In the genomic region with DNA sequence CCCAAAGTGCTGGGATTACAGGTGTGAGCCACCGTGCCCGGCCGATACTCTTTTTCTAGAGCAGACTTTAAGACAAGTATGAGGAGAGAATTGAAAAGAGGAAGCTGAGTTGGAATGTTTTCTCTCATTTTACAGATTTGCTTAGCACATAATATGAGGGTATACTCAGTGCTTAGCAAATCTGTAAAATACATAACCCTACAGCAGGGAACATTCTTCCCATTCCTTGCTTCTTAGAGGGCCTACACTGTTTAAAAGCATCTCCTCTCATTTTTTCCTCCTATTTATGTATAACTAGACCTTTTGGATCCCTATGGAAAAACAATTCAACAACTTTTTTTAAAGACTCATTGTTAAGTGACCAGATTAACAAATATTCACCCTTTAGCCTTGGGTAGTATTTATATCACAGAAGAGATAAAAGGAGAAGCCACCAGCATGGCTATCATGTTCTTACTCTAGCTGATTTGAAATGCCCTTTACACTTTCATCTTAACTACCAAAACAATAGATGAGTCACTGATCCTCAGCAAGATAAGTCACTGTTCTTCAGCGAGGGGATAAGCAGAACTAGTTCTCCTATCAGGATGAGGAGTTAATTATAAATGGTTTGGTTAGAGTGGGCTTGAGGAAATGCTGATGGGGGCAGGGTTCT, we compare ENCODE assay signal across 9 cellular contexts. TPM values are rescaled to one million over a fixed set of nuclear protein-coding genes. Genes with fewer than 3 reads are reported as not detected.
DNase-seq lines count a peak whose midpoint lies in the region; ATAC-seq and TF ChIP-seq lines count a peak whose summit lies in the region.
"Had no signal": no experiment of that assay in that cellular context is flagged by ENCODE, and none has a peak within 500 bp of the region (broad histone marks: within the 10 kb centered on the region; RNA-seq: fewer than 3 reads in every experiment).

No MANE protein-coding gene starts in this region.

- intact Hi-C loops in left lung (cut with DNase I) (no loop called here), OCI-LY7 (cut with micrococcal nuclease; ENCODE audit: unreplicated experiment) (no loop called here)

- H4K20me1 ChIP-seq in OCI-LY7 (ENCODE audit: insufficient read depth, low read length): no peaks in the 10 kb centered on the region

- H3K4me2 ChIP-seq in OCI-LY7 (ENCODE audit: low read length): no peak overlapping the region

- peaks cover 6% of the 10 kb centered on the region for H3K4me1 Mint-ChIP-seq in activated T-helper 17 cell treated with anti-CD3 and anti-CD28 coated beads, Interleukin-2, amount 50 U/mL, for 72 hours

- H3K9ac ChIP-seq in HUES64 (ENCODE audit: low read depth, low read length): no peak overlapping the region

- H3K9me3 ChIP-seq in HUES64 (ENCODE audit: insufficient read depth, low read depth, low read length) (no peaks in the 10 kb centered on the region), left lung (no peaks in the 10 kb centered on the region), OCI-LY7 (ENCODE audit: low read length) (no peaks in the 10 kb centered on the region)

- H3K9me3 Mint-ChIP-seq in activated T-helper 17 cell treated with anti-CD3 and anti-CD28 coated beads, Interleukin-2, amount 50 U/mL, for 72 hours: no peaks in the 10 kb centered on the region

- peaks cover 5% of the 10 kb centered on the region; the same call in 1 of the 2 replicates for H3K36me3 ChIP-seq in HUES64 (ENCODE audit: insufficient read depth, low read length)
- H3K36me3 ChIP-seq in left lung: no peaks in the 10 kb centered on the region
- no peaks in the 10 kb centered on the region for H3K36me3 ChIP-seq in OCI-LY7 (ENCODE audit: insufficient read depth, low read length)

- no peaks in the 10 kb centered on the region for H3K79me2 ChIP-seq in OCI-LY7 (ENCODE audit: insufficient read depth, low read depth, low read length)

- H3K4me1 ChIP-seq in HUES64 (ENCODE audit: insufficient read depth, low read length): peaks cover 9% of the 10 kb centered on the region
- H3K4me1 ChIP-seq in left lung: peaks cover 0 to 17% of the 10 kb centered on the region in 2 donors
- no peaks in the 10 kb centered on the region for H3K4me1 ChIP-seq in OCI-LY7 (ENCODE audit: insufficient read depth, low read length, poor library complexity, severe bottlenecking)

- H3K27ac Mint-ChIP-seq in activated T-helper 17 cell treated with anti-CD3 and anti-CD28 coated beads, Interleukin-2, amount 50 U/mL, for 72 hours: peak overlapping the region; percentile 75

- no peaks in the 10 kb centered on the region for H3K27me3 Mint-ChIP-seq in activated T-helper 17 cell treated with anti-CD3 and anti-CD28 coated beads, Interleukin-2, amount 50 U/mL, for 72 hours

- H3K27me3 ChIP-seq in HUES64 (ENCODE audit: insufficient read depth, low read length) (no peaks in the 10 kb centered on the region), left lung (no peaks in the 10 kb centered on the region)

- no peak overlapping the region for H3K4me3 Mint-ChIP-seq in activated T-helper 17 cell treated with anti-CD3 and anti-CD28 coated beads, Interleukin-2, amount 50 U/mL, for 72 hours

- BruUV-seq in OCI-LY7 (replicated peaks; lab: Mats Ljungman, UMichigan): no TSS peak

- H3K36me3 Mint-ChIP-seq in activated T-helper 17 cell treated with anti-CD3 and anti-CD28 coated beads, Interleukin-2, amount 50 U/mL, for 72 hours (ENCODE audit: low read depth): peaks cover 11% of the 10 kb centered on the region

- POLR2A ChIA-PET in OCI-LY7 (lab: Charles Lee): no interaction called here

- no peak overlapping the region for H2AFZ ChIP-seq in OCI-LY7 (ENCODE audit: low read length)

- TF ChIP-seq CTCF in left lung (IDR thresholded peaks at IDR 0.05): no peak
- no peak for TF ChIP-seq CTCF in OCI-LY7 (conservative IDR thresholded peaks at IDR 0.05; ENCODE audit: low read length)

- H3K27ac ChIP-seq in HUES64 (ENCODE audit: low read depth, low read length) (0 out of 2 replicates have a peak overlapping the region, but pooled peaks have one; percentile 21), left lung (peak overlapping the region in 1 of 2 donors; percentile 37), OCI-LY7 (ENCODE audit: low read depth, low read length, poor library complexity, severe bottlenecking) (no peak overlapping the region)
- H3K27ac ChIP-seq: SK-N-MC had no signal

- ATAC-seq in activated T-helper 17 cell treated with anti-CD3 and anti-CD28 coated beads, Interleukin-2, amount 50 U/mL, for 72 hours (replicated peaks): peak; percentile 93
- ATAC-seq in left lung: peak; percentile 37
- no peak for ATAC-seq in GM19395 (IDR thresholded peaks at IDR 0.05; ENCODE audit: unreplicated experiment)

- no peaks in the 10 kb centered on the region for H3K9me2 ChIP-seq in OCI-LY7 (ENCODE audit: insufficient read depth, low read length)

- peak; percentile 57 for DNase-seq in CD1c-positive myeloid dendritic cell (ENCODE audit: extremely low spot score)
- DNase-seq in left lung: no peak
- DNase-seq in stimulated activated CD4-positive, alpha-beta T cell treated with anti-CD3 and anti-CD28 coated beads, Interleukin-12 subunit alpha, Interleukin-12 subunit beta, amount 100 ng/mL, for 4 hours: no peak
- no peak for DNase-seq in activated effector memory CD4-positive, alpha-beta T cell treated with anti-CD3 and anti-CD28 coated beads, Interleukin-2, amount 50 U/mL, for 16 hours
- no peak for DNase-seq in OCI-LY7 (ENCODE audit: low spot score)

- CTCF ChIA-PET in OCI-LY7 (lab: Charles Lee; ENCODE audit: unreplicated experiment): no interaction called here

- WGBS in HUES64: 78% methylated on average over 4 of the region's 4 CpGs

- no peak overlapping the region for H3K4me3 ChIP-seq in HUES64 (ENCODE audit: low read length)
- no peak overlapping the region for H3K4me3 ChIP-seq in left lung
- no peak overlapping the region for H3K4me3 ChIP-seq in OCI-LY7 (ENCODE audit: low read depth, low read length, poor library complexity, severe bottlenecking)
- H3K4me3 ChIP-seq: SK-N-MC had no signal

RNA-seq across cellular contexts. Expression of gene ANO6, which starts 23.7 kb away (rescaled TPM):
- polyA plus RNA-seq in HUES64 (2013, experiment 1 of 2): 23.0 TPM
- 25.8 TPM for polyA plus RNA-seq in HUES64 (2013, experiment 2 of 2)
- 10 to 100 TPM; 26.8 to 45.1 TPM for total RNA-seq in activated T-helper 17 cell treated with anti-CD3 and anti-CD28 coated beads, Interleukin-2, amount 50 U/mL, for 72 hours
- 10 to 100 TPM; 63.8 to 79.7 TPM for total RNA-seq in left lung
- total RNA-seq in OCI-LY7 (2014; rRNA removed; shearing (Covaris generic)): 11.9 and 15.0 TPM in 2 replicates
- total RNA-seq in OCI-LY7 (2022): 17.7 and 19.7 TPM in 2 replicates
